In the genomic region with DNA sequence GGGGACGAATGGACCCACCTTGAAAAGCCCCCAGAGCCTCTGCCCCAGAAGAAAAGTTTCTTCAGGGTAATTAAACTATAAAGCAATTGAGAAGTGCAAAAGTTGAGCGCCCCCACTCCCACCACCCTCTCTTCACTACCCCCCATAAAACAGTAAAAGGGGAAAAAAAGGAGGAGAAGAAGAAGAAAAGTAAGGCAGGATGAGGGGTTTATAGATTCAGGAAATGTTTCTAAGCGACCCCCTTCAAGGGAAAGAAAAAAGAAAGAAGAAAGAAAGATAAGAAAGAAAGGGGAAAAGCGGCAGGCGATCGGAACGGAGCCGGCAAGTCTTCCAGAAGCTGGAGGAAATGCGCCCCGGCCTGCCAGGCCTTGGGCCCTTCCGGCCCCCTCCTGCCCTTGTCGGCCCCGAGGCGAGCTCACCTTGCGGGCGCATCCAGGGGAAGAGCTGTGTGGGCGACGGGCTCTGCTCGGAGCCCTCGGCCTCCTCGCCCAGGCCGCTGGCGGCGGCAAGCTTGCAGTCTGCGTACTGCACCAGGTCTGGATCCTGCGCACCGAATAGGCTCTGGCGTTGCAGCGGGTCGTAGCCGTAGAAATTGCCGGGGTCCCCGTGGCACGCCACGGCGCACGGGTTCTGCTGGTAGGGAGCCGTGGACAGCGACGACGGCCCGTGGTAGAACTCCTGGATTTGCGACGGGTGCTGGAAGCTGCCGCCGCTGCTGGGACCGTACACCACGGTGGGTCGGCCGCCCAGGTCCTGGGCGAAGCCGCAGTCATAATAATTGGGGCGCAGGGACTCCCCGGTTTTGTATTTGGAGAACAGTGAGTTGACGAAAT, we compare ENCODE assay signal across 8 cellular contexts. TPM values are rescaled to one million over a fixed set of nuclear protein-coding genes. Genes with fewer than 3 reads are reported as not detected.
DNase-seq lines count a peak whose midpoint lies in the region; ATAC-seq and TF ChIP-seq lines count a peak whose summit lies in the region.

No MANE protein-coding gene starts in this region.

- peaks cover 9% of the 10 kb centered on the region for H3K4me1 ChIP-seq in RWPE2 (ENCODE audit: insufficient read depth, poor library complexity, severe bottlenecking)
- peaks cover 5% of the 10 kb centered on the region for H3K4me1 ChIP-seq in rectal smooth muscle tissue (ENCODE audit: control insufficient read depth, insufficient read depth, low read length)

- TF ChIP-seq CTCF in RWPE2 (IDR thresholded peaks at IDR 0.05; ENCODE audit: poor library complexity, severe bottlenecking) = no peak

- H3K27me3 ChIP-seq in RWPE2 (ENCODE audit: insufficient read depth, poor library complexity, severe bottlenecking) (peaks cover 55% of the 10 kb centered on the region), rectal smooth muscle tissue (ENCODE audit: control insufficient read depth, insufficient read depth, low read length) (peaks cover 36% of the 10 kb centered on the region)

- DNase-seq in GM03348 (ENCODE audit: low spot score) = peak; percentile 56
- no peak for DNase-seq in RWPE2 (ENCODE audit: low spot score)
- DNase-seq in dermis blood vessel endothelial cell = peak; percentile 72

- no peaks in the 10 kb centered on the region for H3K9me3 ChIP-seq in RWPE2 (ENCODE audit: severe bottlenecking)

- ATAC-seq in RWPE2 (ENCODE audit: low read depth) = 0 out of 3 replicates have a peak, but pooled peaks have one; percentile 8
- ATAC-seq in GM21526 (IDR thresholded peaks at IDR 0.05; ENCODE audit: low FRiP score, unreplicated experiment) = no peak
- ATAC-seq in GM18858 (IDR thresholded peaks at IDR 0.05; ENCODE audit: unreplicated experiment) = no peak
- no peak for ATAC-seq in GM18861 (IDR thresholded peaks at IDR 0.05; ENCODE audit: unreplicated experiment)
- no peak for ATAC-seq in GM21529 (IDR thresholded peaks at IDR 0.05; ENCODE audit: unreplicated experiment)

- H3K27ac ChIP-seq in RWPE2 (ENCODE audit: poor library complexity, severe bottlenecking) (no peak overlapping the region), rectal smooth muscle tissue (ENCODE audit: low read depth, low read length) (no peak overlapping the region)

- H3K4me3 ChIP-seq in RWPE2 (ENCODE audit: severe bottlenecking) = no peak overlapping the region
- H3K4me3 ChIP-seq in rectal smooth muscle tissue (ENCODE audit: low read length) = peak overlapping the region; percentile 47

- H3K9ac ChIP-seq in rectal smooth muscle tissue (ENCODE audit: low read length) = no peak overlapping the region

- H3K36me3 ChIP-seq in RWPE2 (ENCODE audit: low read depth) (no peaks in the 10 kb centered on the region), rectal smooth muscle tissue (ENCODE audit: control insufficient read depth, insufficient read depth, low read length) (no peaks in the 10 kb centered on the region)

RNA-seq across cellular contexts. Expression of a gene that starts 1.0 kb away (rescaled TPM):
- 1.2 and 4.1 TPM in 2 replicates for total RNA-seq in dermis blood vessel endothelial cell

RNA-seq across cellular contexts. Expression of a gene that starts 3.3 kb away (rescaled TPM):
- total RNA-seq in dermis blood vessel endothelial cell = 9.9 and 11.4 TPM in 2 replicates

RNA-seq across cellular contexts. Expression of a gene that starts 9.3 kb away (rescaled TPM):
- total RNA-seq in dermis blood vessel endothelial cell = 7.5 and 11.9 TPM in 2 replicates

RNA-seq across cellular contexts. Expression of a gene that starts 12.1 kb away (rescaled TPM):
- total RNA-seq in dermis blood vessel endothelial cell = 0.47 and 1.0 TPM in 2 replicates

RNA-seq across cellular contexts. Expression of a gene that starts 20.5 kb away (rescaled TPM):
- 0.17 and 0.23 TPM in 2 replicates for total RNA-seq in dermis blood vessel endothelial cell
